In the genomic region with DNA sequence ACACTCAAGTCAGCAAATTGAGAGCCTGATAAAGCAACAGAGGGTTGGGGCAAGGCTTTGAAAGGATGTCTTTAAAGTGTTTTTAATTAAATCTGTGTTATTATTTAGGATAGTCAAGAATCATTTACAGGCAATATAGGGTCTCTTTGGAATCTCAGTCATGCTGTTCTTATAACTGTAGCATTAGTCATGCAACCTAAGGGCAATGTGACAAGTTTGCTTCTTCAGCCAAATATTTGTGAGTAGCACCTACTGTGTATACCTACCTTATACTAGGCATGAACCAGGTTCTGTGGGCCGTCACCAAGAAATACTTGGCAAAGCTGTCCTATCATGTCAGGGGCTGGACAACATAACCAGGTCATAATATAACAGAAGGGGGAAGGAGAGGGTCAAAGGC, we compare ENCODE assay signal across 17 cellular contexts.
DNase-seq lines count a peak whose midpoint lies in the region; ATAC-seq, FAIRE-seq and TF ChIP-seq lines count a peak whose summit lies in the region.
"Had no signal": no experiment of that assay in that cellular context is flagged by ENCODE, and none has a peak within 500 bp of the region (broad histone marks: within the 10 kb centered on the region; RNA-seq: fewer than 3 reads in every experiment).

No MANE protein-coding gene starts in this region.

- DNase-seq in mammary epithelial cell (no peak), MCF 10A (ENCODE audit: unreplicated experiment) (no peak), bronchial epithelial cell (ENCODE audit: low read depth) (peak; percentile 8), osteocyte (ENCODE audit: extremely low spot score, unreplicated experiment) (no peak), cerebellar cortex (ENCODE audit: low spot score) (no peak), ecto neural progenitor cell (ENCODE audit: low spot score) (no peak)
- DNase-seq: Calu3; CD8-positive, alpha-beta T cell; DMS79 treated with DMSO at 0.1 percent for 48 hours; GF-D8; H9 had no signal

- H3K4me1 Mint-ChIP-seq in MCF 10A (ENCODE audit: insufficient read depth, unreplicated experiment) (no peaks in the 10 kb centered on the region), osteocyte (ENCODE audit: unreplicated experiment) (peaks cover 32% of the 10 kb centered on the region)

- H3K36me3 Mint-ChIP-seq in MCF 10A (ENCODE audit: insufficient read depth, unreplicated experiment) (no peaks in the 10 kb centered on the region), osteocyte (ENCODE audit: unreplicated experiment) (peaks cover 1% of the 10 kb centered on the region)
- H3K36me3 Mint-ChIP-seq: CD8-positive, alpha-beta T cell had no signal

- H3K27ac Mint-ChIP-seq in MCF 10A (ENCODE audit: low read depth, unreplicated experiment) (no peak overlapping the region), osteocyte (ENCODE audit: unreplicated experiment) (peak overlapping the region; percentile 21)
- H3K27ac Mint-ChIP-seq: CD8-positive, alpha-beta T cell; H9 had no signal

- no peaks in the 10 kb centered on the region for H4K20me1 ChIP-seq in mammary epithelial cell (ENCODE audit: insufficient read depth, low read length)
- H4K20me1 ChIP-seq: BLaER1 had no signal

- dilution Hi-C loops in mammary epithelial cell (cut with HindIII; ENCODE audit: low sequenced_read_pairs): no loop called here

- H2AFZ ChIP-seq in mammary epithelial cell (ENCODE audit: low read depth, low read length): no peak overlapping the region

- no TSS peak for BruUV-seq in mammary epithelial cell (replicated peaks; lab: Mats Ljungman, UMichigan)
- BruUV-seq in MCF 10A (replicated peaks; lab: Mats Ljungman, UMichigan): no TSS peak

- no peak for FAIRE-seq in bronchial epithelial cell (lab: Jason Lieb, UNC)
- FAIRE-seq: GM19239, H1, HepG2 had no signal

- 25% methylated on average over 1 of the region's 1 CpG for WGBS in mammary epithelial cell (ENCODE audit: low coverage, missing lambda C conversion rate)

- no peak overlapping the region for H3K27ac ChIP-seq in mammary epithelial cell (ENCODE audit: insufficient read depth, low read depth, low read length)
- H3K27ac ChIP-seq: 22Rv1, BLaER1 had no signal

- H3K79me2 ChIP-seq in mammary epithelial cell (ENCODE audit: insufficient read depth, low read length): no peaks in the 10 kb centered on the region

- POLR2A ChIA-PET in MCF 10A (lab: Yijun Ruan, JAX): no interaction called here

- H3K27me3 ChIP-seq in mammary epithelial cell (ENCODE audit: insufficient read depth, low read length) (no peaks in the 10 kb centered on the region), bronchial epithelial cell (ENCODE audit: control insufficient read depth, insufficient read depth, low read length) (no peaks in the 10 kb centered on the region)
- H3K27me3 ChIP-seq: BLaER1 had no signal

- no peak for ATAC-seq in GM18867 (IDR thresholded peaks at IDR 0.05; ENCODE audit: unreplicated experiment)
- ATAC-seq: CD8-positive, alpha-beta T cell; HepG2 had no signal

- H3K4me2 ChIP-seq in mammary epithelial cell (ENCODE audit: insufficient read depth, low read depth, low read length): peak overlapping the region; percentile 24
- H3K4me2 ChIP-seq: BLaER1 had no signal

- H3K36me3 ChIP-seq in mammary epithelial cell (ENCODE audit: insufficient read depth, low read length) (no peaks in the 10 kb centered on the region), bronchial epithelial cell (ENCODE audit: control insufficient read depth, insufficient read depth, low read length) (no peaks in the 10 kb centered on the region)
- H3K36me3 ChIP-seq: BLaER1 had no signal

- H3K9ac ChIP-seq in mammary epithelial cell (ENCODE audit: insufficient read depth, low read length): no peak overlapping the region
- H3K9ac ChIP-seq: BLaER1 had no signal

- intact Hi-C loops in mammary epithelial cell (cut with micrococcal nuclease) (loop anchor here (10.0 kb wide), 1 partner anchor 278 kb away; no protein-coding TSS in a partner anchor), MCF 10A (cut with micrococcal nuclease) (no loop called here)

- no peaks in the 10 kb centered on the region for H3K9me3 Mint-ChIP-seq in MCF 10A (ENCODE audit: unreplicated experiment)
- H3K9me3 Mint-ChIP-seq in osteocyte (ENCODE audit: unreplicated experiment): peaks cover 13% of the 10 kb centered on the region
- H3K9me3 Mint-ChIP-seq: CD8-positive, alpha-beta T cell; H9 had no signal

- TF ChIP-seq CTCF in mammary epithelial cell (conservative IDR thresholded peaks at IDR 0.05 in 1 of 2, IDR thresholded peaks at IDR 0.05 in 1 of 2; ENCODE audit: extremely low read depth in 1 of 2, insufficient read depth in 1 of 2, low read depth in 1 of 2, low read length in 2 of 2): no peak
- no peak for TF ChIP-seq CTCF in MCF 10A (IDR thresholded peaks at IDR 0.05; ENCODE audit: unreplicated experiment)
- TF ChIP-seq CTCF in bronchial epithelial cell (IDR thresholded peaks at IDR 0.05; ENCODE audit: insufficient read depth, low read length, severe bottlenecking): no peak
- TF ChIP-seq CTCF in osteocyte (IDR thresholded peaks at IDR 0.05): no peak

- H3K9me3 ChIP-seq in mammary epithelial cell (replicated peaks; ENCODE audit: insufficient read depth, low read length): no peaks in the 10 kb centered on the region
- H3K9me3 ChIP-seq: BLaER1 had no signal

- H3K4me1 ChIP-seq in mammary epithelial cell (ENCODE audit: insufficient read depth, low read length): peaks cover 7% of the 10 kb centered on the region
- H3K4me1 ChIP-seq: BLaER1 had no signal

- H3K4me3 Mint-ChIP-seq in MCF 10A (ENCODE audit: unreplicated experiment): no peak overlapping the region
- no peak overlapping the region for H3K4me3 Mint-ChIP-seq in osteocyte (ENCODE audit: unreplicated experiment)
- H3K4me3 Mint-ChIP-seq: CD8-positive, alpha-beta T cell; H9 had no signal

- CTCF ChIA-PET in mammary epithelial cell (lab: Charles Lee; ENCODE audit: low non-redundant PET): no interaction called here
- CTCF ChIA-PET in MCF 10A (lab: Yijun Ruan, JAX): interaction anchor here (0.6 to 1.1 kb wide), 3 partner anchors 15 to 1393 kb away, joined by 3 to 4 read pairs (median 3); no protein-coding TSS in a partner anchor

- H3K27me3 Mint-ChIP-seq in MCF 10A (ENCODE audit: insufficient read depth, unreplicated experiment): no peaks in the 10 kb centered on the region
- H3K27me3 Mint-ChIP-seq in osteocyte (ENCODE audit: unreplicated experiment): no peaks in the 10 kb centered on the region

- in situ Hi-C loops in mammary epithelial cell (cut with MboI; ENCODE audit: low sequenced_read_pairs in 2 of 2): no loop called here

- H3K4me3 ChIP-seq in mammary epithelial cell (replicated peaks in 1 of 3; ENCODE audit: insufficient read depth in 1 of 3, low read depth in 2 of 3, low read length in 3 of 3) (no peak overlapping the region), bronchial epithelial cell (ENCODE audit: low read depth, low read length) (no peak overlapping the region)
- H3K4me3 ChIP-seq: BLaER1 had no signal
